ENCODE assay signal across 1 cellular context in genomic region chr1:203036537-203036936, GRCh38.
TF ChIP-seq lines count a peak whose summit lies in the region.

No MANE protein-coding gene starts in this region.

TF ChIP-seq in SK-N-SH treated with all-trans-retinoic acid at 6 μM for 48 hours, 23 proteins besides CTCF, POLR2A, EP300 and RAD21 (continued from another document):
- no peak for TF ChIP-seq TSHZ2 (CRISPR knock-in tag; IDR thresholded peaks at IDR 0.05)
- TF ChIP-seq RARB (CRISPR knock-in tag; IDR thresholded peaks at IDR 0.05) = no peak
- no peak for TF ChIP-seq BACH2 (CRISPR knock-in tag; IDR thresholded peaks at IDR 0.05; ENCODE audit: borderline replicate concordance)
- TF ChIP-seq TOX (CRISPR knock-in tag; IDR thresholded peaks at IDR 0.05; ENCODE audit: borderline replicate concordance) = no peak
- no peak for TF ChIP-seq ZC3H10 (CRISPR knock-in tag; IDR thresholded peaks at IDR 0.05)
- TF ChIP-seq SNAI2 (CRISPR knock-in tag; IDR thresholded peaks at IDR 0.05) = no peak
- TF ChIP-seq POU6F1 (CRISPR knock-in tag; IDR thresholded peaks at IDR 0.05; ENCODE audit: borderline replicate concordance, low read depth) = no peak
- no peak for TF ChIP-seq ISL1 (CRISPR knock-in tag; IDR thresholded peaks at IDR 0.05)
